In the genomic region with DNA sequence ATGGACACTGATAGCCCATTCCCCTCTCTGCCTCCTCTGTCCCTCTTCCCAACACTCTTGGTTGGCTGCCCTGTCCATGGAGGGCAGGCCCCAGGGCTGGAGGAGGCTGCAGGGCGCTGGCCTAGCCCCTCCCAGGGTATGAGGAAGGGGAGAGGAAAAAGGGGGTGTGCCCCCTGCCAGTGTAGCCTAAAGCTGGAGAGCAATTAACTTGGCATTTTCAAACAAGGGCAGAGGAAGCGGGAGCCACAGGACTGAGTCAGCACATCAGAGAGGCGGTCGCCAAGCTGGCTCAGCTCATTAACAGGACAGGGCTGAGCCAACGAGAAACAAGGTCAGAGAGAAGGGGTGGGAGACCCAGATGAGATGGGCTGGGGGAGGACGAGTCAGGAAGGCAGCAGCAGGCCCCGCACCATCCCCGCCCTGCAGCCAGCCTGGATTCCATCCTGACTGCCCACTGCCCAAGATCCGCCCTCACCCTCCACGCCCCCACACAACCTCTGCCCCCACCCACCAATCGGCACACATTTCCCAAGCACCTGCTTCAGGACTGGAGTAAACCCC, we compare ENCODE assay signal across 13 cellular contexts.
DNase-seq lines count a peak whose midpoint lies in the region; TF ChIP-seq lines count a peak whose summit lies in the region.
"Had no signal": no experiment of that assay in that cellular context is flagged by ENCODE, and none has a peak within 500 bp of the region (broad histone marks: within the 10 kb centered on the region; RNA-seq: fewer than 3 reads in every experiment).

No MANE protein-coding gene starts in this region.

- H3K9me3 ChIP-seq in MG63 (no peaks in the 10 kb centered on the region), neural progenitor cell (ENCODE audit: low read depth) (no peaks in the 10 kb centered on the region)
- H3K9me3 ChIP-seq: SJSA1 had no signal

- H3K36me3 ChIP-seq in MG63: no peaks in the 10 kb centered on the region
- no peaks in the 10 kb centered on the region for H3K36me3 ChIP-seq in neural progenitor cell
- H3K36me3 ChIP-seq: SJSA1 had no signal

- H2AFZ ChIP-seq in neural progenitor cell (replicated peaks): peak overlapping the region; percentile 83

- no peak overlapping the region for H3K9ac ChIP-seq in neural progenitor cell

- H3K27me3 Mint-ChIP-seq in neural progenitor cell (ENCODE audit: insufficient read depth, low read depth): peaks cover 8% of the 10 kb centered on the region

- peaks cover 2% of the 10 kb centered on the region for H3K4me1 ChIP-seq in neural progenitor cell
- H3K4me1 ChIP-seq: SJSA1 had no signal

- CTCF ChIA-PET in GM10248 (lab: Yijun Ruan, JAX): interaction anchor here (1.4 kb wide), 1 partner anchor 242 kb away, joined by 4 read pairs; no protein-coding TSS in a partner anchor

- POLR2A ChIA-PET in GM10248 (lab: Yijun Ruan, JAX): no interaction called here

- H3K36me3 Mint-ChIP-seq in neural progenitor cell: no peaks in the 10 kb centered on the region
- H3K36me3 Mint-ChIP-seq: activated naive CD4-positive, alpha-beta T cell treated with anti-CD3 and anti-CD28 coated beads, Interleukin-2, amount 50 U/mL, for 72 hours; CD8-positive, alpha-beta T cell had no signal

- H3K27ac ChIP-seq in neural progenitor cell: no peak overlapping the region
- H3K27ac ChIP-seq: SJSA1 had no signal

- no peaks in the 10 kb centered on the region for H3K4me1 Mint-ChIP-seq in neural progenitor cell
- H3K4me1 Mint-ChIP-seq: activated CD4-positive, alpha-beta T cell treated with anti-CD3 and anti-CD28 coated beads, Interleukin-2, amount 10 ng/mL, durations not matched to agents 24 days and 14 days had no signal

- H3K9me3 Mint-ChIP-seq in neural progenitor cell: no peaks in the 10 kb centered on the region
- H3K9me3 Mint-ChIP-seq: activated CD4-positive, alpha-beta T cell treated with anti-CD3 and anti-CD28 coated beads, Interleukin-2, amount 10 ng/mL, durations not matched to agents 24 days and 14 days; activated naive CD4-positive, alpha-beta T cell treated with anti-CD3 and anti-CD28 coated beads, Interleukin-2, amount 50 U/mL, for 72 hours; CD8-positive, alpha-beta T cell had no signal

- H3K4me3 Mint-ChIP-seq in neural progenitor cell: no peak overlapping the region
- H3K4me3 Mint-ChIP-seq: activated CD4-positive, alpha-beta T cell treated with anti-CD3 and anti-CD28 coated beads, Interleukin-2, amount 10 ng/mL, durations not matched to agents 24 days and 14 days; CD8-positive, alpha-beta T cell had no signal

- DNase-seq in ELF-1 (ENCODE audit: low read depth, low spot score) (peak; percentile 58), MG63 (peak; percentile 69), cardiac fibroblast (ENCODE audit: low read depth in 2 of 2) (peak; percentile 9 to 12), neural progenitor cell (ENCODE audit: low spot score) (peak; percentile 29), GM10248 (ENCODE audit: extremely low spot score) (no peak), COLO829 (ENCODE audit: low spot score) (no peak), NCI-H524 treated with DMSO at 0.1 percent for 48 hours (lab: John Stamatoyannopoulos, UW) (no peak)
- DNase-seq in stimulated activated CD8-positive, alpha-beta memory T cell treated with anti-CD3 and anti-CD28 coated beads, Interleukin-4, amount 100 ng/mL, for 48 hours: no peak
- DNase-seq: activated CD4-positive, alpha-beta T cell treated with anti-CD3 and anti-CD28 coated beads, Interleukin-2, amount 10 ng/mL, durations not matched to agents 24 days and 14 days had no signal

- H3K27me3 ChIP-seq in MG63 (no peaks in the 10 kb centered on the region), neural progenitor cell (no peaks in the 10 kb centered on the region)
- H3K27me3 ChIP-seq: SJSA1 had no signal

- TF ChIP-seq CTCF in cardiac fibroblast (IDR thresholded peaks at IDR 0.05; ENCODE audit: low read depth, low read length): no peak
- no peak for TF ChIP-seq CTCF in neural progenitor cell (IDR thresholded peaks at IDR 0.05)
- no peak for TF ChIP-seq CTCF in GM10248 (IDR thresholded peaks at IDR 0.05; ENCODE audit: control extremely low read depth, extremely low read depth, low read depth, missing control alignments)

- no peaks in the 10 kb centered on the region for H3F3A ChIP-seq in neural progenitor cell (ENCODE audit: low read depth)

- no peak overlapping the region for H3K4me3 ChIP-seq in MG63
- H3K4me3 ChIP-seq in cardiac fibroblast (replicated peaks in 1 of 2; ENCODE audit: low read depth in 2 of 2, low read length in 2 of 2): no peak overlapping the region
- no peak overlapping the region for H3K4me3 ChIP-seq in neural progenitor cell
- H3K4me3 ChIP-seq: dorsolateral prefrontal cortex, SJSA1 had no signal

- H3K79me2 ChIP-seq in neural progenitor cell (ENCODE audit: low read depth): no peaks in the 10 kb centered on the region

- no peaks in the 10 kb centered on the region for H4K20me1 ChIP-seq in neural progenitor cell (ENCODE audit: low read depth)

- H3K27ac Mint-ChIP-seq in neural progenitor cell: no peak overlapping the region
- H3K27ac Mint-ChIP-seq: activated CD4-positive, alpha-beta T cell treated with anti-CD3 and anti-CD28 coated beads, Interleukin-2, amount 10 ng/mL, durations not matched to agents 24 days and 14 days; CD8-positive, alpha-beta T cell had no signal

- H3K4me2 ChIP-seq in neural progenitor cell: no peak overlapping the region

Comparison
In these comparisons a context has a peak if more than half of its experiments do, and no peak if none do; other contexts are left out.
1. DNase-seq: peak in ELF-1 (single experiment), MG63 (single experiment), cardiac fibroblast (2 of 2) and neural progenitor cell (single experiment); none in GM10248 (single experiment), COLO829 (single experiment), NCI-H524 treated with DMSO at 0.1 percent for 48 hours (single experiment) and stimulated activated CD8-positive, alpha-beta memory T cell treated with anti-CD3 and anti-CD28 coated beads, Interleukin-4, amount 100 ng/mL, for 48 hours (single experiment).